Comparison of ENCODE assay signal across 8 cellular contexts in the genomic region with DNA sequence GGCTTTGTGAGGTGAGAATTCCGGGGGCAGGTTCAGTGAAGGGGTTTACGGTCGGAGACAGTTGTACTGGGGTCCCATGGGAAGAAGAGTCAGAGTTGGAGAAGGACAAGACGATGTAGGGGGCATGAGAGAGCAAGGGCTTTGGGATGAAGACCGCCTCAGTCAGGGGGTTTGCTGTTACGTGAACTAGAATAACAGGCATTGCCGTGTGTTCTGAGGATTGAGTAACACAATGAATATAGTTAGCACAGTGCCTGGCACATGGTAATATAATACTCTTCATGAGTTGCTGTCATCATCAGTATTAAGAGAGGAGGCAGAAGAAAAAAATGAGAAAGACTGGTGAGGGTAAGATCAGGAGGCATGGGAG. TPM values are rescaled to one million over a fixed set of nuclear protein-coding genes. Genes with fewer than 3 reads are reported as not detected.
DNase-seq lines count a peak whose midpoint lies in the region; ATAC-seq and TF ChIP-seq lines count a peak whose summit lies in the region.

No MANE protein-coding gene starts in this region.

- ATAC-seq in Panc1 (no peak), sciatic nerve (no peak)

- no peaks in the 10 kb centered on the region for H3K36me3 Mint-ChIP-seq in Caco-2 (ENCODE audit: insufficient read depth, unreplicated experiment)

- DNase-seq in Caco-2, result no peak
- DNase-seq in Panc1 (ENCODE audit: low read depth, low spot score), result no peak
- no peak for DNase-seq in epithelial cell of prostate (ENCODE audit: low read depth, low spot score)
- DNase-seq in ovary, result no peak
- no peak for DNase-seq in NK-92 (lab: John Stamatoyannopoulos, UW; ENCODE audit: unreplicated experiment)
- no peak for DNase-seq in MV-4-11 (lab: John Stamatoyannopoulos, UW)
- no peak for DNase-seq in NCI-H345 (lab: John Stamatoyannopoulos, UW)
- DNase-seq in sciatic nerve (ENCODE audit: low spot score), result no peak

- peaks cover 7% of the 10 kb centered on the region for H3K4me1 Mint-ChIP-seq in Caco-2 (ENCODE audit: low read depth, unreplicated experiment)

- BruUV-seq in Caco-2 (replicated peaks; lab: Mats Ljungman, UMichigan), result no TSS peak
- BruUV-seq in Panc1 (replicated peaks; lab: Mats Ljungman, UMichigan), result no TSS peak

- H3K4me1 ChIP-seq in Caco-2 (peaks cover 9% of the 10 kb centered on the region; the same call in 1 of the 2 replicates), Panc1 (ENCODE audit: control insufficient read depth, insufficient read depth, low read length) (peaks cover 10% of the 10 kb centered on the region; the same call in 1 of the 2 replicates), ovary (ENCODE audit: insufficient read depth) (peaks cover 4% of the 10 kb centered on the region)

- H3K27me3 Mint-ChIP-seq in Caco-2 (ENCODE audit: insufficient read depth, unreplicated experiment), result no peaks in the 10 kb centered on the region

- POLR2A ChIA-PET in Caco-2 (lab: Charles Lee), result interaction anchor here (0.5 to 2.2 kb wide), 6 partner anchors 17 to 105 kb away, joined by 4 to 34 read pairs (median 4); a partner anchor contains a TSS
- POLR2A ChIA-PET in Panc1 (lab: Charles Lee), result no interaction called here

- CTCF ChIA-PET in Caco-2 (lab: Charles Lee) (interaction anchor here (0.9 to 2.0 kb wide), 6 partner anchors 19 to 377 kb away, joined by 3 to 14 read pairs (median 4); a partner anchor contains a TSS), Panc1 (lab: Charles Lee) (interaction anchor here (0.7 to 1.5 kb wide), 2 partner anchors 67 to 90 kb away, joined by 3 to 7 read pairs; no protein-coding TSS in a partner anchor)

- peak overlapping the region; percentile 58 for H3K27ac Mint-ChIP-seq in Caco-2 (ENCODE audit: unreplicated experiment)

- H3K36me3 ChIP-seq in Caco-2 (ENCODE audit: control insufficient read depth, insufficient read depth, low read length), result peaks cover 3% of the 10 kb centered on the region
- H3K36me3 ChIP-seq in Panc1 (ENCODE audit: control insufficient read depth, insufficient read depth, low read length), result peaks cover 10% of the 10 kb centered on the region
- no peaks in the 10 kb centered on the region for H3K36me3 ChIP-seq in ovary

- WGBS in ovary, 3 donors, result 1 to 2% (median 1%) methylated on average over 7 of the region's 7 CpGs

- TF ChIP-seq EP300 in ovary (IDR thresholded peaks at IDR 0.05), result no peak

- no peak for TF ChIP-seq POLR2A in ovary (IDR thresholded peaks at IDR 0.05)

- H3K27me3 ChIP-seq in Caco-2 (replicated peaks; ENCODE audit: control insufficient read depth, insufficient read depth, low read length), result no peaks in the 10 kb centered on the region
- H3K27me3 ChIP-seq in Panc1 (ENCODE audit: control insufficient read depth, insufficient read depth, low read length), result no peaks in the 10 kb centered on the region
- H3K27me3 ChIP-seq in ovary, result no peaks in the 10 kb centered on the region

- intact Hi-C loops in Caco-2 (cut with micrococcal nuclease; ENCODE audit: unreplicated experiment), result loop anchor here (1.0 to 2.0 kb wide), 3 partner anchors 40 to 384 kb away; a partner anchor contains a TSS
- intact Hi-C loops in Panc1 (cut with micrococcal nuclease; ENCODE audit: unreplicated experiment), result loop anchor here (1.0 kb wide), 1 partner anchor 22 kb away; no protein-coding TSS in a partner anchor
- intact Hi-C loops in ovary (cut with DNase I), result no loop called here
- intact Hi-C loops in sciatic nerve (cut with DNase I), result no loop called here

- peak overlapping the region; percentile 79 for H3K4me3 ChIP-seq in Caco-2 (ENCODE audit: low read depth, low read length)
- H3K4me3 ChIP-seq in Panc1 (ENCODE audit: low read depth in 2 of 2, low read length in 2 of 2), result peak overlapping the region; percentile 99
- peak overlapping the region; percentile 94 for H3K4me3 ChIP-seq in ovary

- no peaks in the 10 kb centered on the region for H3K9me3 ChIP-seq in Caco-2
- no peaks in the 10 kb centered on the region for H3K9me3 ChIP-seq in Panc1 (ENCODE audit: control insufficient read depth, insufficient read depth, low read depth, low read length)
- H3K9me3 ChIP-seq in ovary, result no peaks in the 10 kb centered on the region

- H3K9me3 Mint-ChIP-seq in Caco-2 (ENCODE audit: unreplicated experiment), result no peaks in the 10 kb centered on the region

- H3K27ac ChIP-seq in Panc1 (ENCODE audit: low read length) (peak overlapping the region; percentile 97), epithelial cell of prostate (peak overlapping the region; percentile 90), ovary (peak overlapping the region in 1 of 2 donors; percentile 62)

- H3K4me3 Mint-ChIP-seq in Caco-2 (ENCODE audit: unreplicated experiment), result peak overlapping the region; percentile 84

- TF ChIP-seq CTCF in Caco-2 (IDR thresholded peaks at IDR 0.05; ENCODE audit: insufficient read depth in 1 of 2, low read depth in 1 of 2, low read length in 1 of 2, severe bottlenecking in 1 of 2, unreplicated experiment in 1 of 2), result no peak
- no peak for TF ChIP-seq CTCF in Panc1 (IDR thresholded peaks at IDR 0.05)
- no peak for TF ChIP-seq CTCF in ovary (IDR thresholded peaks at IDR 0.05)

- in situ Hi-C loops in Panc1 (cut with HindIII; ENCODE audit: low pct_unique_long_range_greater_than_20kb, low sequenced_read_pairs), result no loop called here

RNA-seq across cellular contexts. Expression of a gene that starts 0.6 kb away (rescaled TPM):
- 17.2 and 18.1 TPM in 2 replicates for total RNA-seq in Caco-2 (2022)
- total RNA-seq in Panc1 (2021; ENCODE audit: unreplicated experiment), result 26.8 TPM
- polyA plus RNA-seq in Panc1 (2012; ENCODE audit: insufficient read length), result 16.4 TPM
- 10 to 100 TPM; 12.4 to 16.3 (median 14.8) TPM for total RNA-seq in ovary
- 10 to 100 TPM in 1 of 2 donors, 1 to 10 TPM in 1; 2.3 to 12.0 TPM for polyA plus RNA-seq in ovary
- 16.3 TPM for total RNA-seq in sciatic nerve

RNA-seq across cellular contexts. Expression of a gene that starts 0.8 kb away (rescaled TPM):
- 8.7 and 10.8 TPM in 2 replicates for total RNA-seq in Caco-2 (2022)
- 21.5 TPM for total RNA-seq in Panc1 (2021; ENCODE audit: unreplicated experiment)
- 26.7 TPM for polyA plus RNA-seq in Panc1 (2012; ENCODE audit: insufficient read length)
- 1 to 10 TPM; 4.2 to 7.4 (median 5.7) TPM for total RNA-seq in ovary
- 1 to 10 TPM; 1.3 to 6.7 TPM for polyA plus RNA-seq in ovary
- 6.8 TPM for total RNA-seq in sciatic nerve

RNA-seq across cellular contexts. Expression of a gene that starts 13.9 kb away (rescaled TPM):
- total RNA-seq in Caco-2 (2022) (1.8 and 2.1 TPM in 2 replicates), Panc1 (2021; ENCODE audit: unreplicated experiment) (3.4 TPM), ovary (1 to 10 TPM; 1.1 to 2.9 (median 1.5) TPM), sciatic nerve (3.1 TPM)
- polyA plus RNA-seq in Panc1 (2012; ENCODE audit: insufficient read length), result 1.8 TPM
- polyA plus RNA-seq in ovary, result 1 to 10 TPM in 1 of 2 donors, under 1 TPM in 1; 0.30 to 1.4 TPM

RNA-seq across cellular contexts. Expression of a gene that starts 19.8 kb away (rescaled TPM):
- total RNA-seq in Caco-2 (2022) (61.3 and 61.4 TPM in 2 replicates), Panc1 (2021; ENCODE audit: unreplicated experiment) (109 TPM), ovary (100 to 1,000 TPM in 1 of 7 donors, 10 to 100 TPM in 6; 72.1 to 114 (median 84.5) TPM), sciatic nerve (65.0 TPM)
- polyA plus RNA-seq in Panc1 (2012; ENCODE audit: insufficient read length), result 175 TPM
- polyA plus RNA-seq in ovary, result 100 to 1,000 TPM; 117 to 141 TPM

RNA-seq across cellular contexts. Expression of a gene that starts 33.4 kb away (rescaled TPM):
- total RNA-seq in Caco-2 (2022) (30.5 and 34.1 TPM in 2 replicates), Panc1 (2021; ENCODE audit: unreplicated experiment) (60.4 TPM), ovary (10 to 100 TPM; 34.1 to 51.9 (median 40.5) TPM), sciatic nerve (35.0 TPM)
- 112 TPM for polyA plus RNA-seq in Panc1 (2012; ENCODE audit: insufficient read length)
- polyA plus RNA-seq in ovary, result 10 to 100 TPM; 18.6 to 29.2 TPM

Comparison
In these comparisons a context has a peak if more than half of its experiments do, and no peak if none do; other contexts are left out.
1. intact Hi-C loops: an anchor here in Caco-2 (1.0 to 2.0 kb wide) and Panc1 (1.0 kb wide); none called in ovary and sciatic nerve.